ENCODE assay signal across 16 cellular contexts in genomic region chr10:130226012-130226411, GRCh38.
DNase-seq lines count a peak whose midpoint lies in the region; ATAC-seq and TF ChIP-seq lines count a peak whose summit lies in the region.
"Had no signal": no experiment of that assay in that cellular context is flagged by ENCODE, and none has a peak within 500 bp of the region (broad histone marks: within the 10 kb centered on the region; RNA-seq: fewer than 3 reads in every experiment).

No MANE protein-coding gene starts in this region.

- peaks cover 15% of the 10 kb centered on the region for H3K9me3 ChIP-seq in left ventricle myocardium inferior (replicated peaks)
- no peaks in the 10 kb centered on the region for H3K9me3 ChIP-seq in upper lobe of right lung
- no peaks in the 10 kb centered on the region for H3K9me3 ChIP-seq in OCI-LY7 (ENCODE audit: low read length)

- ATAC-seq in left lobe of liver (no peak), sciatic nerve (no peak), upper lobe of right lung (no peak)
- ATAC-seq: CD8-positive, alpha-beta T cell; GM12878; HCT116 had no signal

- POLR2A ChIA-PET in OCI-LY7 (lab: Charles Lee), result no interaction called here

- H3K9me2 ChIP-seq in OCI-LY7 (ENCODE audit: insufficient read depth, low read length), result no peaks in the 10 kb centered on the region

- no peak for TF ChIP-seq CTCF in left ventricle myocardium inferior (IDR thresholded peaks at IDR 0.05; ENCODE audit: borderline replicate concordance)
- TF ChIP-seq CTCF in upper lobe of right lung (IDR thresholded peaks at IDR 0.05), result no peak
- TF ChIP-seq CTCF in OCI-LY7 (conservative IDR thresholded peaks at IDR 0.05; ENCODE audit: low read length), result no peak

- H3K79me2 ChIP-seq in OCI-LY7 (ENCODE audit: insufficient read depth, low read depth, low read length), result no peaks in the 10 kb centered on the region

- BruUV-seq in OCI-LY7 (replicated peaks; lab: Mats Ljungman, UMichigan), result no TSS peak

- no peak overlapping the region for H3K4me3 ChIP-seq in left ventricle myocardium inferior
- no peak overlapping the region for H3K4me3 ChIP-seq in upper lobe of right lung
- H3K4me3 ChIP-seq in OCI-LY7 (ENCODE audit: low read depth, low read length, poor library complexity, severe bottlenecking), result no peak overlapping the region
- H3K4me3 ChIP-seq: BLaER1 treated with 17β-estradiol and CSF1 and Interleukin-3, amounts not matched to agents 10 nM and 100 nM; GM12878; GM23248 had no signal

- DNase-seq in cardiac septum (ENCODE audit: low spot score) (peak; percentile 66), left ventricle myocardium inferior (no peak), left lobe of liver (ENCODE audit: low spot score) (peak; percentile 29), sciatic nerve (ENCODE audit: low spot score) (peak; percentile 27), upper lobe of right lung (peak; percentile 45), NCI-H82 (lab: John Stamatoyannopoulos, UW) (no peak), OCI-LY7 (ENCODE audit: low spot score) (no peak)
- no peak for DNase-seq in activated CD4-positive, alpha-beta T cell treated with anti-CD3 and anti-CD28 coated beads, Interleukin-2, amount 50 U/mL, for 48 hours
- DNase-seq: Calu3, DND-41, EL, GM23248 had no signal

- no peak overlapping the region for H3K4me2 ChIP-seq in OCI-LY7 (ENCODE audit: low read length)
- H3K4me2 ChIP-seq: BLaER1 treated with 17β-estradiol and CSF1 and Interleukin-3, amounts not matched to agents 10 nM and 100 nM had no signal

- H2AFZ ChIP-seq in OCI-LY7 (ENCODE audit: low read length), result no peak overlapping the region
- H2AFZ ChIP-seq: GM23248 had no signal

- no peaks in the 10 kb centered on the region for H3K36me3 ChIP-seq in left ventricle myocardium inferior
- H3K36me3 ChIP-seq in upper lobe of right lung, result no peaks in the 10 kb centered on the region
- H3K36me3 ChIP-seq in OCI-LY7 (ENCODE audit: insufficient read depth, low read length), result no peaks in the 10 kb centered on the region

- H3K27ac ChIP-seq in left ventricle myocardium inferior (replicated peaks) (no peak overlapping the region), upper lobe of right lung (no peak overlapping the region), OCI-LY7 (ENCODE audit: low read depth, low read length, poor library complexity, severe bottlenecking) (no peak overlapping the region)
- H3K27ac ChIP-seq: BLaER1 treated with 17β-estradiol and CSF1 and Interleukin-3, amounts not matched to agents 10 nM and 100 nM; GM23248 had no signal

- CTCF ChIA-PET in OCI-LY7 (lab: Charles Lee; ENCODE audit: unreplicated experiment), result no interaction called here

- H4K20me1 ChIP-seq in OCI-LY7 (ENCODE audit: insufficient read depth, low read length), result no peaks in the 10 kb centered on the region

- intact Hi-C loops in cardiac septum (cut with DNase I) (no loop called here), left ventricle myocardium inferior (cut with micrococcal nuclease) (no loop called here), sciatic nerve (cut with DNase I) (no loop called here), upper lobe of right lung (cut with DNase I) (no loop called here), OCI-LY7 (cut with micrococcal nuclease; ENCODE audit: unreplicated experiment) (no loop called here)

- H3K4me1 ChIP-seq in left ventricle myocardium inferior, result no peaks in the 10 kb centered on the region
- no peaks in the 10 kb centered on the region for H3K4me1 ChIP-seq in upper lobe of right lung
- H3K4me1 ChIP-seq in OCI-LY7 (ENCODE audit: insufficient read depth, low read length, poor library complexity, severe bottlenecking), result no peaks in the 10 kb centered on the region
- H3K4me1 ChIP-seq: BLaER1 treated with 17β-estradiol and CSF1 and Interleukin-3, amounts not matched to agents 10 nM and 100 nM had no signal

- H3K27me3 ChIP-seq in left ventricle myocardium inferior (ENCODE audit: low read depth), result no peaks in the 10 kb centered on the region
- H3K27me3 ChIP-seq in upper lobe of right lung, result no peaks in the 10 kb centered on the region
- H3K27me3 ChIP-seq: BLaER1 treated with 17β-estradiol and CSF1 and Interleukin-3, amounts not matched to agents 10 nM and 100 nM had no signal

Comparison
In these comparisons a context has a peak if more than half of its experiments do, and no peak if none do; other contexts are left out.
1. DNase-seq: peak in cardiac septum (single experiment), left lobe of liver (single experiment), sciatic nerve (single experiment) and upper lobe of right lung (single experiment); none in left ventricle myocardium inferior (single experiment), NCI-H82 (single experiment), OCI-LY7 (single experiment) and activated CD4-positive, alpha-beta T cell treated with anti-CD3 and anti-CD28 coated beads, Interleukin-2, amount 50 U/mL, for 48 hours (0 of 2).